23 cellular contexts compared by ENCODE assay signal in the genomic region with DNA sequence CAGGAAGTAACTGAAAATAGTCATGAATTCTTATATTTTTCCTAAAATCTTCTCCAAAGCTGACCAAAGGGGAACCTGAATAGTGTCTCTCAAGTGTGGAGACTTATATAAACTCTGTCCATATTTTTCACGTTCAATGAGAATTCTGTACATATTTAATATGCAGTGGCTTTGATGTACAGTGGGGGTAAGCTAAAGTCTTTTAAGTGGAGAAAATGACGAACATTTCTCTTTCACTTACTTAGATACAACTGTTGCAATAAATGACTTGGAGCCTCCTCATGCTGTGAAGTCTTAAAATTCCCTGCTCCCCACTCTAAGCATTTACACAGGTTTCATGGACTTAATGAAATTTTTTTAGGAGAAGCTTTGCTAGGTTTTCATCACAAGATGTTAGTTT.
DNase-seq lines count a peak whose midpoint lies in the region; ATAC-seq and TF ChIP-seq lines count a peak whose summit lies in the region.
"Had no signal": no experiment of that assay in that cellular context is flagged by ENCODE, and none has a peak within 500 bp of the region (broad histone marks: within the 10 kb centered on the region; RNA-seq: fewer than 3 reads in every experiment).

No MANE protein-coding gene starts in this region.

- POLR2A ChIA-PET in PC-9 (lab: Charles Lee; ENCODE audit: unreplicated experiment) = no interaction called here
- POLR2A ChIA-PET in naive thymus-derived CD8-positive, alpha-beta T cell (lab: Charles Lee) = no interaction called here

- H3K27ac ChIP-seq in PC-9 = no peak overlapping the region
- H3K27ac ChIP-seq: BLaER1, HL-60, SJSA1 had no signal

- H2AFZ ChIP-seq in PC-9 = peak overlapping the region; percentile 31; the same call in 1 of the 2 replicates

- no peak overlapping the region for H3K4me3 ChIP-seq in PC-9
- H3K4me3 ChIP-seq: BLaER1, SJSA1 had no signal

- H3K4me3 Mint-ChIP-seq in activated naive CD8-positive, alpha-beta T cell = peak overlapping the region; percentile 9
- no peak overlapping the region for H3K4me3 Mint-ChIP-seq in activated naive CD8-positive, alpha-beta T cell treated with anti-CD3 and anti-CD28 coated beads for 36 hours
- peak overlapping the region; percentile 39 to 79 (median 65) for H3K4me3 Mint-ChIP-seq in naive thymus-derived CD8-positive, alpha-beta T cell

- no peaks in the 10 kb centered on the region for H4K20me1 ChIP-seq in PC-9 (ENCODE audit: insufficient read depth)
- H4K20me1 ChIP-seq: BLaER1 had no signal

- no TSS peak for BruUV-seq in PC-9 (replicated peaks; lab: Mats Ljungman, UMichigan)

- TF ChIP-seq CTCF in PC-9 (conservative IDR thresholded peaks at IDR 0.05) = no peak

- H3K4me1 ChIP-seq in PC-9 (replicated peaks; ENCODE audit: insufficient read depth) = no peaks in the 10 kb centered on the region
- H3K4me1 ChIP-seq: BLaER1 had no signal

- H3K36me3 Mint-ChIP-seq in activated naive CD8-positive, alpha-beta T cell = no peaks in the 10 kb centered on the region
- no peaks in the 10 kb centered on the region for H3K36me3 Mint-ChIP-seq in activated naive CD8-positive, alpha-beta T cell treated with anti-CD3 and anti-CD28 coated beads for 36 hours
- no peaks in the 10 kb centered on the region for H3K36me3 Mint-ChIP-seq in naive thymus-derived CD8-positive, alpha-beta T cell
- H3K36me3 Mint-ChIP-seq: CD4-positive, CD25-positive, alpha-beta regulatory T cell had no signal

- no peaks in the 10 kb centered on the region for H3K9me3 ChIP-seq in PC-9 (ENCODE audit: insufficient read depth, low read depth)
- H3K9me3 ChIP-seq: BLaER1 had no signal

- intact Hi-C loops in PC-9 (cut with micrococcal nuclease; ENCODE audit: unreplicated experiment) = no loop called here

- no peak for DNase-seq in activated naive CD8-positive, alpha-beta T cell treated with anti-CD3 and anti-CD28 coated beads for 36 hours
- DNase-seq in PC-9 (no peak), GF-D8 (lab: John Stamatoyannopoulos, UW) (no peak)
- peak in 3 of 10 donors; percentile 5 to 25 (median 24) for DNase-seq in naive thymus-derived CD8-positive, alpha-beta T cell
- no peak for DNase-seq in activated naive CD4-positive, alpha-beta T cell treated with anti-CD3 and anti-CD28 coated beads, Interleukin-2, amount 50 U/mL, for 16 hours
- DNase-seq: CD4-positive, CD25-positive, alpha-beta regulatory T cell; COR-L47; GDM1; Kasumi-1; NCI-H1092 treated with DMSO at 0.1 percent for 48 hours; NCI-H1436; NCI-H187; NCI-H446; NCI-H524 treated with DMSO at 0.1 percent for 48 hours; NCI-H82; NK-92 treated with Interleukin-12 subunit alpha and Interleukin-12 subunit beta, amount 100 ng/mL, for 24 hours; Right ventricle myocardium superior; RPMI8226 had no signal

- CTCF ChIA-PET in PC-9 (lab: Charles Lee) = interaction anchor here (0.6 kb wide), 1 partner anchor 193 kb away, joined by 3 read pairs; no protein-coding TSS in a partner anchor

- no peak overlapping the region for H3K4me2 ChIP-seq in PC-9
- H3K4me2 ChIP-seq: BLaER1 had no signal

- ATAC-seq in naive thymus-derived CD8-positive, alpha-beta T cell = peak in 1 of 2 donors; percentile 38
- no peak for ATAC-seq in GM21390 (IDR thresholded peaks at IDR 0.05; ENCODE audit: unreplicated experiment)

- H3K27me3 ChIP-seq in PC-9 (ENCODE audit: insufficient read depth, low read depth) = no peaks in the 10 kb centered on the region
- H3K27me3 ChIP-seq: BLaER1, SJSA1 had no signal

- H3K27ac Mint-ChIP-seq in activated naive CD8-positive, alpha-beta T cell = no peak overlapping the region
- H3K27ac Mint-ChIP-seq in activated naive CD8-positive, alpha-beta T cell treated with anti-CD3 and anti-CD28 coated beads for 36 hours = no peak overlapping the region
- peak overlapping the region in 5 of 10 donors; percentile 1 to 76 (median 44) for H3K27ac Mint-ChIP-seq in naive thymus-derived CD8-positive, alpha-beta T cell
- H3K27ac Mint-ChIP-seq: CD4-positive, CD25-positive, alpha-beta regulatory T cell had no signal

- no peaks in the 10 kb centered on the region for H3K36me3 ChIP-seq in PC-9 (ENCODE audit: low read depth)
- H3K36me3 ChIP-seq: BLaER1, SJSA1 had no signal

- H3K79me2 ChIP-seq in PC-9 (ENCODE audit: low read depth) = no peaks in the 10 kb centered on the region

- peaks cover 2% of the 10 kb centered on the region for H3K27me3 Mint-ChIP-seq in activated naive CD8-positive, alpha-beta T cell
- no peaks in the 10 kb centered on the region for H3K27me3 Mint-ChIP-seq in activated naive CD8-positive, alpha-beta T cell treated with anti-CD3 and anti-CD28 coated beads for 36 hours
- peaks cover 0 to 3% (median 0%) of the 10 kb centered on the region in 5 donors for H3K27me3 Mint-ChIP-seq in naive thymus-derived CD8-positive, alpha-beta T cell
- H3K27me3 Mint-ChIP-seq: CD4-positive, CD25-positive, alpha-beta regulatory T cell had no signal

- no peaks in the 10 kb centered on the region for H3K9me2 ChIP-seq in PC-9 (ENCODE audit: insufficient read depth)

- peaks cover 14% of the 10 kb centered on the region for H3K4me1 Mint-ChIP-seq in activated naive CD8-positive, alpha-beta T cell (ENCODE audit: low read depth)
- peaks cover 4% of the 10 kb centered on the region for H3K4me1 Mint-ChIP-seq in activated naive CD8-positive, alpha-beta T cell treated with anti-CD3 and anti-CD28 coated beads for 36 hours
- H3K4me1 Mint-ChIP-seq in naive thymus-derived CD8-positive, alpha-beta T cell = peaks cover 3 to 26% (median 10%) of the 10 kb centered on the region in 4 donors
- H3K4me1 Mint-ChIP-seq: CD4-positive, CD25-positive, alpha-beta regulatory T cell had no signal

- H3K9me3 Mint-ChIP-seq in activated naive CD8-positive, alpha-beta T cell (ENCODE audit: low read depth) = no peaks in the 10 kb centered on the region
- H3K9me3 Mint-ChIP-seq in activated naive CD8-positive, alpha-beta T cell treated with anti-CD3 and anti-CD28 coated beads for 36 hours = no peaks in the 10 kb centered on the region
- no peaks in the 10 kb centered on the region for H3K9me3 Mint-ChIP-seq in naive thymus-derived CD8-positive, alpha-beta T cell

- no peaks in the 10 kb centered on the region for H3F3A ChIP-seq in PC-9 (ENCODE audit: insufficient read depth, low read depth)
